ENCODE assay signal across 22 cellular contexts in the genomic region with DNA sequence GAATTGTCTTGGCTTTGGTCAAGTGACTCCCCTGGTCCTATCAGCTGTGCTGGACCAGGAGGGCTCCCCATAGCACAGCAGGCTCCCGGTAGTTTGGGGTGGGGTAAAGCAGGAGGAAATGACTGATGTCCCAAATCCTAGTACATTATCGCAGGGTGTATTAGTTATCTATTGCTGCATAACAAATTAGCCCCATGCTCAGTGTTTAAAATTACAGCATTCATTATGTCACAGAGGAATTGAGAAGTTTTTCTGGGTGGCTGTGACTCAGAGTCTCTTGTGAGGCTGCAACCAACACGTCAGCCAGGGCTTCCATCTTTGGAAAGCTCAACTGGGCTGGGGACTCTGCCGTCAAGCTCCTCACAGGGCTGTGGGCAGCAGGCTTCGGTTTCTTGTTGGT. TPM values are rescaled to one million over a fixed set of nuclear protein-coding genes. Genes with fewer than 3 reads are reported as not detected.
"Had no signal": no experiment of that assay in that cellular context is flagged by ENCODE, and none has a peak within 500 bp of the region (broad histone marks: within the 10 kb centered on the region; RNA-seq: fewer than 3 reads in every experiment).

No MANE protein-coding gene starts in this region.

- H3K27ac Mint-ChIP-seq: endodermal cell, immature natural killer cell, nephron had no signal

- DNase-seq: dermis blood vessel endothelial cell; effector CD4-positive, alpha-beta T cell; endodermal cell; erythroblast; foreskin keratinocyte; immature natural killer cell; left cardiac atrium; left ventricle myocardium superior; occipital lobe; psoas muscle; retina; stimulated activated CD4-positive, alpha-beta T cell treated with anti-CD3 and anti-CD28 coated beads, Interleukin-4, amount 100 ng/mL, for 1 hour; stimulated activated CD8-positive, alpha-beta memory T cell treated with anti-CD3 and anti-CD28 coated beads, Interleukin-4, amount 100 ng/mL, for 48 hours; stimulated activated naive CD4-positive, alpha-beta T cell; stomach; substantia nigra; transverse colon had no signal

- H3K27ac ChIP-seq: foreskin keratinocyte, parathyroid adenoma, psoas muscle, right lobe of liver, thoracic aorta, transverse colon had no signal

- H3K27me3 ChIP-seq: right lobe of liver, transverse colon had no signal

- H3K36me3 Mint-ChIP-seq: immature natural killer cell had no signal

- ATAC-seq: foreskin keratinocyte, left cardiac atrium, left ventricle myocardium superior, psoas muscle, right lobe of liver had no signal

- H3K9me3 Mint-ChIP-seq: endodermal cell, immature natural killer cell, nephron had no signal

- H3K4me3 Mint-ChIP-seq: endodermal cell, immature natural killer cell, nephron had no signal

- H3K4me3 ChIP-seq: lung, psoas muscle, right lobe of liver, stomach, thoracic aorta, transverse colon had no signal

- H3K4me1 Mint-ChIP-seq: endodermal cell had no signal

- H3K9me3 ChIP-seq: psoas muscle, right lobe of liver, stomach, thoracic aorta, transverse colon had no signal

RNA-seq across cellular contexts. Expression of gene LAPTM5, which starts 34.3 kb away (rescaled TPM):
- total RNA-seq: endodermal cell, foreskin keratinocyte had no signal
